9 cellular contexts compared by ENCODE assay signal in genomic region chr5:73599378-73599777, GRCh38. TPM values are rescaled to one million over a fixed set of nuclear protein-coding genes. Genes with fewer than 3 reads are reported as not detected.
"Had no signal": no experiment of that assay in that cellular context is flagged by ENCODE, and none has a peak within 500 bp of the region (broad histone marks: within the 10 kb centered on the region; RNA-seq: fewer than 3 reads in every experiment).

No MANE protein-coding gene starts in this region.

- H3K36me3 ChIP-seq: HAP-1 had no signal

- H3K27ac ChIP-seq: GM23248, HL-60 had no signal

- H2AFZ ChIP-seq: GM23248 had no signal

- ATAC-seq: HCT116 had no signal

- H3K4me1 ChIP-seq: HAP-1 had no signal

- H3K4me3 ChIP-seq: GM23248, HAP-1 had no signal

- DNase-seq: GM23248, GOT3, H7, HFFc6, KG1 had no signal

- H3K9ac ChIP-seq: GM23248 had no signal

- H3K9me3 ChIP-seq: HAP-1 had no signal

RNA-seq across cellular contexts. Expression of gene ARHGEF28, which starts 26.6 kb away (rescaled TPM):
- polyA plus RNA-seq: IgD-negative memory B cell had no signal
